In the genomic region with DNA sequence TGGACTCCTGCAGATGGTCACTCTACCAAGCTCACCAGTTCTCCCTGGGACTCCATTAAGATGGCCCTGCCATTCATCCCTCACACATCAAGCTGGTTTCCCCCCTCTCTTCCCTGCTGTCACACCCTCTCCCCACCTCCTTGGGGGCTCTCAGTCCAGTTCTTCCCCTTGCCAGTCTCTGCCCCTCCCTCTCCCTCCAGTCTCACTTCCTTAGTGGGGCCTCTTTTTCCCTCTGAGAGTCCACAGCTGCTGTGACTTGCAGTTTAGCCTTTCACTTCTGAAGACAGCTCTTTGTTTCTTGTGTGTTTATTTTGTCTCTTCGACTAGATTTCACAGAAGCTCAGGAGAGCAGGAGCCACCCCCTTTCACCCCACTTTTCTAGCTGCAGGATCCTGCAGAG, we compare ENCODE assay signal across 8 cellular contexts. TPM values are rescaled to one million over a fixed set of nuclear protein-coding genes. Genes with fewer than 3 reads are reported as not detected.
DNase-seq lines count a peak whose midpoint lies in the region; ATAC-seq and TF ChIP-seq lines count a peak whose summit lies in the region.

No MANE protein-coding gene starts in this region.

- H3K36me3 ChIP-seq in OCI-LY7 (ENCODE audit: insufficient read depth, low read length) (peaks cover 73% of the 10 kb centered on the region), stomach (no peaks in the 10 kb centered on the region)

- H3K27me3 Mint-ChIP-seq in nephron (ENCODE audit: low read depth), result peaks cover 17% of the 10 kb centered on the region

- no peak overlapping the region for H2AFZ ChIP-seq in OCI-LY7 (ENCODE audit: low read length)

- ATAC-seq in GM19025 (IDR thresholded peaks at IDR 0.05; ENCODE audit: low read depth, unreplicated experiment) (peak; percentile 39), HG02840 (IDR thresholded peaks at IDR 0.05; ENCODE audit: low FRiP score, unreplicated experiment) (peak; percentile 31), esophagus mucosa (no peak)

- DNase-seq in OCI-LY7 (ENCODE audit: low spot score) (peak; percentile 44), NK-92 (lab: John Stamatoyannopoulos, UW; ENCODE audit: unreplicated experiment) (no peak), stomach (no peak)
- no peak for DNase-seq in NK-92 treated with Interleukin-12 subunit alpha and Interleukin-12 subunit beta, amount 100 ng/mL, for 24 hours (lab: John Stamatoyannopoulos, UW)

- no peak for TF ChIP-seq EP300 in stomach (IDR thresholded peaks at IDR 0.05)

- H3K27ac Mint-ChIP-seq in nephron, result peak overlapping the region in 2 of 3 experiments; percentile 58

- peaks cover 98% of the 10 kb centered on the region for H3K79me2 ChIP-seq in OCI-LY7 (ENCODE audit: insufficient read depth, low read depth, low read length)

- H3K9me3 Mint-ChIP-seq in nephron, result no peaks in the 10 kb centered on the region

- H3K4me3 Mint-ChIP-seq in nephron, result no peak overlapping the region

- peaks cover 25% of the 10 kb centered on the region; the same call in 1 of the 2 replicates for H4K20me1 ChIP-seq in OCI-LY7 (ENCODE audit: insufficient read depth, low read length)

- TF ChIP-seq POLR2A in stomach (IDR thresholded peaks at IDR 0.05), result no peak

- peaks cover 18% of the 10 kb centered on the region for H3K4me1 Mint-ChIP-seq in nephron

- no peaks in the 10 kb centered on the region for H3K36me3 Mint-ChIP-seq in nephron (ENCODE audit: low read depth)

- CTCF ChIA-PET in OCI-LY7 (lab: Charles Lee; ENCODE audit: unreplicated experiment), result no interaction called here

- no peaks in the 10 kb centered on the region for H3K9me2 ChIP-seq in OCI-LY7 (ENCODE audit: insufficient read depth, low read length)

- no TSS peak for BruUV-seq in OCI-LY7 (replicated peaks; lab: Mats Ljungman, UMichigan)

- H3K4me1 ChIP-seq in OCI-LY7 (ENCODE audit: insufficient read depth, low read length, poor library complexity, severe bottlenecking) (peaks cover 54% of the 10 kb centered on the region), stomach (peaks cover 0 to 44% (median 18%) of the 10 kb centered on the region in 4 donors)

- H3K9me3 ChIP-seq in OCI-LY7 (ENCODE audit: low read length), result no peaks in the 10 kb centered on the region
- H3K9me3 ChIP-seq in stomach, result no peaks in the 10 kb centered on the region

- peak overlapping the region; percentile 57 for H3K4me2 ChIP-seq in OCI-LY7 (ENCODE audit: low read length)

- POLR2A ChIA-PET in OCI-LY7 (lab: Charles Lee), result interaction anchor here (0.7 to 1.0 kb wide), 2 partner anchors 9 to 10 kb away, joined by 3 to 6 read pairs; no protein-coding TSS in a partner anchor

- intact Hi-C loops in OCI-LY7 (cut with micrococcal nuclease; ENCODE audit: unreplicated experiment) (no loop called here), stomach (cut with DNase I; ENCODE audit: low total_unique reads) (no loop called here)

- peak overlapping the region; percentile 21 for H3K27ac ChIP-seq in OCI-LY7 (ENCODE audit: low read depth, low read length, poor library complexity, severe bottlenecking)
- peak overlapping the region in 1 of 5 donors; percentile 4 for H3K27ac ChIP-seq in stomach

- WGBS in stomach, 5 donors, result 0 to 13% (median 6%) methylated on average over 1 of the region's 1 CpG

- H3K27me3 ChIP-seq in stomach, result no peaks in the 10 kb centered on the region

- H3K4me3 ChIP-seq in OCI-LY7 (ENCODE audit: low read depth, low read length, poor library complexity, severe bottlenecking) (peak overlapping the region; percentile 26), stomach (no peak overlapping the region)

- TF ChIP-seq CTCF in OCI-LY7 (conservative IDR thresholded peaks at IDR 0.05; ENCODE audit: low read length), result no peak
- no peak for TF ChIP-seq CTCF in nephron (IDR thresholded peaks at IDR 0.05; ENCODE audit: unreplicated experiment in 3 of 3)
- no peak for TF ChIP-seq CTCF in stomach (IDR thresholded peaks at IDR 0.05)

RNA-seq across cellular contexts. Expression of gene DOCK2, which starts 10.5 kb away (rescaled TPM):
- total RNA-seq in OCI-LY7 (2014; rRNA removed; shearing (Covaris generic)), result 159 and 161 TPM in 2 replicates
- total RNA-seq in OCI-LY7 (2022) (196 and 205 TPM in 2 replicates), stomach (10 to 100 TPM in 4 of 5 donors, 1 to 10 TPM in 1; 3.2 to 50.2 (median 12.9) TPM), esophagus mucosa (2.2 TPM)
- 1 to 10 TPM; 2.1 to 5.3 (median 3.5) TPM for polyA plus RNA-seq in stomach
